Comparison of ENCODE assay signal across 28 cellular contexts in the genomic region with DNA sequence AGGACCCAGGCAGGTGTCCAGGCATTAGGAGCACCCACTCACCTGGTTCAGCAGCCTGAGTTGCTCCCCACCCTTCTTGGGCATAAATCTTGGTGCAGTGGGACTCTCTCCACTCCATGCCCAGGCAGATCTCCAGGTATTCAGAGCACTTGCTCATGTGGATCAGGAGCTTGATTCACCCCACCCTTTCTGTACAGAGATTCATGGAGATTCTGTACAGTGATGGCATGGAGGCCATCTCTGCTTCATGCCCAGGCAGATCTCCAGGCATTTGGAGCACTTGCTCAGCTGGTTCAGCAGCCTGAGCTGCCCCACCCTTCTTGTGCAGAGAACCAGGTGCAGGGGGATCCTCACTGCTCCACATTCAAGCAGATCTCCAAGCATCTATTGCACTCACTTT. TPM values are rescaled to one million over a fixed set of nuclear protein-coding genes. Genes with fewer than 3 reads are reported as not detected.
"Had no signal": no experiment of that assay in that cellular context is flagged by ENCODE, and none has a peak within 500 bp of the region (broad histone marks: within the 10 kb centered on the region; RNA-seq: fewer than 3 reads in every experiment).

No MANE protein-coding gene starts in this region.

- H2AFZ ChIP-seq: neural progenitor cell had no signal

- H3K27ac ChIP-seq: left lung, lower lobe of right lung, neural progenitor cell, neutrophil, right atrium auricular region, right lobe of liver, tibial nerve, upper lobe of left lung, vagina had no signal

- H3K9me3 Mint-ChIP-seq: natural killer cell had no signal

- H3K4me1 Mint-ChIP-seq: naive B cell; natural killer cell; nephron progenitor cell; neural progenitor cell; stimulated activated memory B cell treated with anti-CD40 and anti-IgM and Interleukin-4, amounts not matched to agents 10 μg/mL and 1 μg/mL and 100 μg/mL, for 72 hours; stimulated activated naive CD8-positive, alpha-beta T cell treated with anti-CD3 and anti-CD28 coated beads, Interleukin-15, amount 100 ng/mL, for 72 hours had no signal

- H3K27me3 ChIP-seq: left lung, neural progenitor cell, neutrophil, right atrium auricular region, right lobe of liver, tibial nerve, upper lobe of left lung, vagina had no signal

- H3K27ac Mint-ChIP-seq: mesothelial cell of epicardium; naive B cell; natural killer cell; nephron progenitor cell; neural progenitor cell; progenitor cell of endocrine pancreas; stimulated activated memory B cell treated with anti-CD40 and anti-IgM and Interleukin-4, amounts not matched to agents 10 μg/mL and 1 μg/mL and 100 μg/mL, for 72 hours had no signal

- ATAC-seq: left colon; left lung; natural killer cell; right lobe of liver; stimulated activated memory B cell treated with anti-CD40 and anti-IgM and Interleukin-4, amounts not matched to agents 10 μg/mL and 1 μg/mL and 100 μg/mL, for 72 hours; stimulated activated naive CD8-positive, alpha-beta T cell treated with anti-CD3 and anti-CD28 coated beads, Interleukin-15, amount 100 ng/mL, for 72 hours had no signal

- H3K36me3 Mint-ChIP-seq: neural progenitor cell; stimulated activated memory B cell treated with anti-CD40 and anti-IgM and Interleukin-4, amounts not matched to agents 10 μg/mL and 1 μg/mL and 100 μg/mL, for 72 hours had no signal

- DNase-seq: hippocampal formation; left colon; left lung; lower lobe of right lung; mesendoderm; naive B cell; natural killer cell; nephron progenitor cell; occipital lobe; right lobe of liver; stimulated activated CD4-positive, alpha-beta T cell treated with anti-CD3 and anti-CD28 coated beads, Interleukin-1b, Interleukin-23, amount 100 ng/mL, for 48 hours; stimulated activated CD4-positive, alpha-beta T cell treated with anti-CD3 and anti-CD28 coated beads, Interleukin-2, amount 100 ng/mL, for 48 hours; stimulated activated CD4-positive, alpha-beta T cell treated with anti-CD3 and anti-CD28 coated beads, Interleukin-4, amount 100 ng/mL, for 4 hours; stimulated activated CD8-positive, alpha-beta memory T cell treated with anti-CD3 and anti-CD28 coated beads, Interleukin-4, amount 100 ng/mL, for 48 hours; stimulated activated naive CD4-positive, alpha-beta T cell treated with Interleukin-2 at 50 U/mL for 16 hours; stimulated activated naive CD8-positive, alpha-beta T cell treated with anti-CD3 and anti-CD28 coated beads, Interleukin-15, amount 100 ng/mL, for 72 hours; substantia nigra had no signal

- H3K36me3 ChIP-seq: left lung, lower lobe of right lung, neural progenitor cell, neutrophil, right atrium auricular region, right lobe of liver, upper lobe of left lung, vagina had no signal

- H3K4me3 ChIP-seq: left lung, lower lobe of right lung, neural progenitor cell, right atrium auricular region, right lobe of liver, smooth muscle cell, tibial nerve, upper lobe of left lung, vagina had no signal

- H3K4me3 Mint-ChIP-seq: mesothelial cell of epicardium; naive B cell; natural killer cell; nephron progenitor cell; neural progenitor cell; stimulated activated memory B cell treated with anti-CD40 and anti-IgM and Interleukin-4, amounts not matched to agents 10 μg/mL and 1 μg/mL and 100 μg/mL, for 72 hours; stimulated activated naive CD8-positive, alpha-beta T cell treated with anti-CD3 and anti-CD28 coated beads, Interleukin-15, amount 100 ng/mL, for 72 hours had no signal

- H3K4me1 ChIP-seq: left lung, lower lobe of right lung, neural progenitor cell, right atrium auricular region, right lobe of liver, tibial nerve, upper lobe of left lung, vagina had no signal

- H3K4me2 ChIP-seq: neural progenitor cell, smooth muscle cell had no signal

- H3K27me3 Mint-ChIP-seq: progenitor cell of endocrine pancreas had no signal

RNA-seq across cellular contexts. Expression of a gene that starts 44.1 kb away (rescaled TPM):
- total RNA-seq: natural killer cell, right lobe of liver, skeletal muscle tissue had no signal
